11 cellular contexts compared by ENCODE assay signal in genomic region chr14:69077841-69078240, GRCh38.
DNase-seq lines count a peak whose midpoint lies in the region; FAIRE-seq and TF ChIP-seq lines count a peak whose summit lies in the region.
"Had no signal": no experiment of that assay in that cellular context is flagged by ENCODE, and none has a peak within 500 bp of the region (broad histone marks: within the 10 kb centered on the region; RNA-seq: fewer than 3 reads in every experiment).

No MANE protein-coding gene starts in this region.

- peaks cover 43% of the 10 kb centered on the region for H3K4me1 Mint-ChIP-seq in Caco-2 (ENCODE audit: low read depth, unreplicated experiment)
- peaks cover 42% of the 10 kb centered on the region for H3K4me1 Mint-ChIP-seq in progenitor cell of endocrine pancreas (ENCODE audit: low read depth)

- H3K4me3 ChIP-seq in Caco-2 (ENCODE audit: low read depth, low read length) (no peak overlapping the region), SJSA1 (no peak overlapping the region), fibroblast of mammary gland (ENCODE audit: control insufficient read depth, low read depth, low read length) (no peak overlapping the region), small intestine (ENCODE audit: low read depth in 1 of 2, low read length in 2 of 2) (no peak overlapping the region), dorsolateral prefrontal cortex (no peak overlapping the region)
- H3K4me3 ChIP-seq: gastrocnemius medialis had no signal

- BruUV-seq in Caco-2 (replicated peaks; lab: Mats Ljungman, UMichigan), result no TSS peak

- CTCF ChIA-PET in Caco-2 (lab: Charles Lee), result no interaction called here

- H3K27ac Mint-ChIP-seq in Caco-2 (ENCODE audit: unreplicated experiment) (peak overlapping the region; percentile 56), progenitor cell of endocrine pancreas (peak overlapping the region; percentile 74)

- no peak for TF ChIP-seq CTCF in Caco-2 (IDR thresholded peaks at IDR 0.05; ENCODE audit: insufficient read depth in 1 of 2, low read depth in 1 of 2, low read length in 1 of 2, severe bottlenecking in 1 of 2, unreplicated experiment in 1 of 2)
- TF ChIP-seq CTCF in fibroblast of mammary gland (conservative IDR thresholded peaks at IDR 0.05; ENCODE audit: control insufficient read depth, insufficient read depth, low read depth, low read length), result no peak
- TF ChIP-seq CTCF in progenitor cell of endocrine pancreas (IDR thresholded peaks at IDR 0.05; ENCODE audit: unreplicated experiment), result no peak
- TF ChIP-seq CTCF in dorsolateral prefrontal cortex (IDR thresholded peaks at IDR 0.05 in 54 of 56, conservative IDR thresholded peaks at IDR 0.05 in 2 of 56; ENCODE audit: low read depth in 1 of 56, partially characterized antibody in 56 of 56), result no peak

- no peaks in the 10 kb centered on the region; the same call in 1 of the 2 replicates for H3K36me3 ChIP-seq in Caco-2 (ENCODE audit: control insufficient read depth, insufficient read depth, low read length)
- peaks cover 14% of the 10 kb centered on the region for H3K36me3 ChIP-seq in SJSA1
- peaks cover 8 to 9% of the 10 kb centered on the region in 2 donors for H3K36me3 ChIP-seq in small intestine (ENCODE audit: control insufficient read depth in 2 of 2, insufficient read depth in 2 of 2, low read length in 2 of 2)

- no peak for FAIRE-seq in small intestine (lab: Jason Lieb, UNC)

- peak overlapping the region; percentile 23 for H3K4me3 Mint-ChIP-seq in Caco-2 (ENCODE audit: unreplicated experiment)
- H3K4me3 Mint-ChIP-seq in progenitor cell of endocrine pancreas (ENCODE audit: low read depth), result no peak overlapping the region

- intact Hi-C loops in Caco-2 (cut with micrococcal nuclease; ENCODE audit: unreplicated experiment), result loop anchor here (5.0 kb wide), 1 partner anchor 101 kb away; the partner anchor contains the start of gene ACTN1
- intact Hi-C loops in dorsolateral prefrontal cortex (cut with DNase I), result no loop called here

- no peak for DNase-seq in Caco-2
- DNase-seq in SJSA1 (ENCODE audit: low read depth in 1 of 2, low spot score in 2 of 2), result peak; percentile 65 to 75
- DNase-seq in fibroblast of mammary gland (ENCODE audit: low read depth), result peak; percentile 78
- DNase-seq in progenitor cell of endocrine pancreas (ENCODE audit: low spot score, unreplicated experiment), result no peak
- no peak for DNase-seq in small intestine
- DNase-seq in HuH-7.5 (ENCODE audit: low spot score), result no peak
- DNase-seq in central memory CD4-positive, alpha-beta T cell, result no peak
- no peak for DNase-seq in dorsolateral prefrontal cortex
- DNase-seq: gastrocnemius medialis, KBM-7, NCI-H524 treated with DMSO at 0.1 percent for 48 hours had no signal

- H3K27me3 Mint-ChIP-seq in Caco-2 (ENCODE audit: insufficient read depth, unreplicated experiment) (no peaks in the 10 kb centered on the region), progenitor cell of endocrine pancreas (no peaks in the 10 kb centered on the region)

- H3K36me3 Mint-ChIP-seq in Caco-2 (ENCODE audit: insufficient read depth, unreplicated experiment) (peaks cover 37% of the 10 kb centered on the region), progenitor cell of endocrine pancreas (ENCODE audit: insufficient read depth) (peaks cover 21% of the 10 kb centered on the region)

- H3K9me3 Mint-ChIP-seq in Caco-2 (ENCODE audit: unreplicated experiment) (no peaks in the 10 kb centered on the region), progenitor cell of endocrine pancreas (ENCODE audit: low read depth) (no peaks in the 10 kb centered on the region)

- no peaks in the 10 kb centered on the region for H3K9me3 ChIP-seq in Caco-2
- H3K9me3 ChIP-seq in SJSA1 (replicated peaks), result no peaks in the 10 kb centered on the region
- H3K9me3 ChIP-seq in small intestine (ENCODE audit: control insufficient read depth, low read depth), result no peaks in the 10 kb centered on the region
- H3K9me3 ChIP-seq: gastrocnemius medialis had no signal

- peak overlapping the region; percentile 99 for H3K27ac ChIP-seq in SJSA1
- no peak overlapping the region for H3K27ac ChIP-seq in small intestine (ENCODE audit: low read depth in 1 of 2, low read length in 1 of 2)
- H3K27ac ChIP-seq in dorsolateral prefrontal cortex, result peak overlapping the region in 2 of 59 donors; percentile 39 to 40
- H3K27ac ChIP-seq: gastrocnemius medialis had no signal

- no peaks in the 10 kb centered on the region for H3K27me3 ChIP-seq in Caco-2 (replicated peaks; ENCODE audit: control insufficient read depth, insufficient read depth, low read length)
- no peaks in the 10 kb centered on the region for H3K27me3 ChIP-seq in SJSA1 (replicated peaks)
- no peaks in the 10 kb centered on the region for H3K27me3 ChIP-seq in small intestine (ENCODE audit: control insufficient read depth in 2 of 2, insufficient read depth in 2 of 2, low read length in 2 of 2)
- no peaks in the 10 kb centered on the region for H3K27me3 ChIP-seq in dorsolateral prefrontal cortex
- H3K27me3 ChIP-seq: gastrocnemius medialis had no signal

- H3K4me1 ChIP-seq in Caco-2 (peaks cover 61% of the 10 kb centered on the region), SJSA1 (replicated peaks) (peaks cover 46% of the 10 kb centered on the region), small intestine (ENCODE audit: control insufficient read depth in 2 of 2, insufficient read depth in 1 of 2, low read depth in 1 of 2, low read length in 1 of 2) (peaks cover 0 to 6% of the 10 kb centered on the region in 2 donors)

- POLR2A ChIA-PET in Caco-2 (lab: Charles Lee), result no interaction called here

Comparison
In these comparisons a context has a peak if more than half of its experiments do, and no peak if none do; other contexts are left out.
1. DNase-seq: peak in SJSA1 (2 of 2) and fibroblast of mammary gland (single experiment); none in Caco-2 (0 of 2), progenitor cell of endocrine pancreas (single experiment), small intestine (single experiment), HuH-7.5 (single experiment), central memory CD4-positive, alpha-beta T cell (single experiment) and dorsolateral prefrontal cortex (0 of 10).